13 cellular contexts compared by ENCODE assay signal in genomic region chr18:50051288-50051687, GRCh38.
DNase-seq lines count a peak whose midpoint lies in the region; ATAC-seq, FAIRE-seq and TF ChIP-seq lines count a peak whose summit lies in the region.
"Had no signal": no experiment of that assay in that cellular context is flagged by ENCODE, and none has a peak within 500 bp of the region (broad histone marks: within the 10 kb centered on the region; RNA-seq: fewer than 3 reads in every experiment).

No MANE protein-coding gene starts in this region.

- H3K27ac ChIP-seq in HEK293 (ENCODE audit: extremely low read depth, low read depth, low read length) (no peak overlapping the region), WERI-Rb-1 (no peak overlapping the region)
- H3K27ac ChIP-seq: upper lobe of left lung had no signal

- no peaks in the 10 kb centered on the region for H3K36me3 Mint-ChIP-seq in activated naive CD8-positive, alpha-beta T cell treated with anti-CD3 and anti-CD28 coated beads for 36 hours
- H3K36me3 Mint-ChIP-seq: naive B cell had no signal

- H3K4me1 Mint-ChIP-seq in activated naive CD8-positive, alpha-beta T cell treated with anti-CD3 and anti-CD28 coated beads for 36 hours = no peaks in the 10 kb centered on the region
- H3K4me1 Mint-ChIP-seq: naive B cell had no signal

- no peak for ATAC-seq in HG03521 (IDR thresholded peaks at IDR 0.05; ENCODE audit: unreplicated experiment)

- H3K9me3 ChIP-seq in HEK293 (ENCODE audit: control insufficient read depth, insufficient read depth, low read depth, low read length) (no peaks in the 10 kb centered on the region), WERI-Rb-1 (ENCODE audit: severe bottlenecking) (no peaks in the 10 kb centered on the region)
- H3K9me3 ChIP-seq: upper lobe of left lung had no signal

- DNase-seq in Caki2 (ENCODE audit: low read depth) = peak; percentile 3
- DNase-seq in WERI-Rb-1 = peak; percentile 45
- DNase-seq in kidney tubule cell (ENCODE audit: low spot score) = peak; percentile 29
- DNase-seq in NCI-H774 (lab: John Stamatoyannopoulos, UW) = no peak
- no peak for DNase-seq in H54 (ENCODE audit: insufficient read length, low spot score)
- no peak for DNase-seq in activated naive CD8-positive, alpha-beta T cell treated with anti-CD3 and anti-CD28 coated beads for 36 hours
- DNase-seq: naive B cell; stimulated activated CD4-positive, alpha-beta T cell treated with anti-CD3 and anti-CD28 coated beads, Interleukin-4, amount 100 ng/mL, for 4 hours; upper lobe of left lung had no signal

- H3K4me3 Mint-ChIP-seq in activated naive CD8-positive, alpha-beta T cell treated with anti-CD3 and anti-CD28 coated beads for 36 hours = no peak overlapping the region
- H3K4me3 Mint-ChIP-seq: naive B cell had no signal

- H3K27ac Mint-ChIP-seq in activated naive CD8-positive, alpha-beta T cell treated with anti-CD3 and anti-CD28 coated beads for 36 hours = no peak overlapping the region
- H3K27ac Mint-ChIP-seq: naive B cell had no signal

- no peak for FAIRE-seq in H54 (lab: Jason Lieb, UNC)
- FAIRE-seq: frontal cortex, RCC 7860 had no signal

- H3K36me3 ChIP-seq in HEK293 (ENCODE audit: control insufficient read depth in 2 of 2, insufficient read depth in 1 of 2, low read length in 2 of 2) (no peaks in the 10 kb centered on the region), WERI-Rb-1 (no peaks in the 10 kb centered on the region)
- H3K36me3 ChIP-seq: upper lobe of left lung had no signal

- TF ChIP-seq CTCF in HEK293 (tag by site-specific recombination; IDR thresholded peaks at IDR 0.05) (0 out of 2 replicates have a peak, but pooled peaks have one; percentile 40), WERI-Rb-1 (IDR thresholded peaks at IDR 0.05; ENCODE audit: low read depth, low read length) (peak; percentile 49)

- in situ Hi-C loops in Caki2 (cut with HindIII; ENCODE audit: low pct_unique_long_range_greater_than_20kb, low sequenced_read_pairs) = no loop called here

- no peaks in the 10 kb centered on the region for H3K4me1 ChIP-seq in HEK293 (ENCODE audit: control insufficient read depth, insufficient read depth, low read length)
- H3K4me1 ChIP-seq: upper lobe of left lung had no signal

- no peaks in the 10 kb centered on the region for H3K27me3 ChIP-seq in WERI-Rb-1 (ENCODE audit: insufficient read depth, low read depth, severe bottlenecking)
- H3K27me3 ChIP-seq: upper lobe of left lung had no signal

- no peak for TF ChIP-seq POLR2A in H54 (IDR thresholded peaks at IDR 0.05; ENCODE audit: low read depth, low read length)

- H3K9me3 Mint-ChIP-seq in activated naive CD8-positive, alpha-beta T cell treated with anti-CD3 and anti-CD28 coated beads for 36 hours = no peaks in the 10 kb centered on the region

- H3K27me3 Mint-ChIP-seq in activated naive CD8-positive, alpha-beta T cell treated with anti-CD3 and anti-CD28 coated beads for 36 hours = peaks cover 7% of the 10 kb centered on the region

- POLR2A ChIA-PET in HEK293 (lab: Yijun Ruan, JAX) = no interaction called here

- CTCF ChIA-PET in HEK293 (lab: Yijun Ruan, JAX) = interaction anchor here (0.6 to 2.8 kb wide), 10 partner anchors 10 to 157 kb away, joined by 3 to 20 read pairs (median 4); partner anchors contain the start of gene MYO5B

- no peak overlapping the region for H3K4me3 ChIP-seq in HEK293 (ENCODE audit: low read depth, low read length)
- H3K4me3 ChIP-seq in WERI-Rb-1 (ENCODE audit: low read depth, low read length) = no peak overlapping the region
- H3K4me3 ChIP-seq: upper lobe of left lung had no signal

TF ChIP-seq in HEK293, 187 proteins besides CTCF, POLR2A, EP300 and RAD21:
- TF ChIP-seq ZNF692 (tag by site-specific recombination; IDR thresholded peaks at IDR 0.05) (0 out of 2 replicates have a peak, but pooled peaks have one; percentile 42), ZNF654 (tag by site-specific recombination; IDR thresholded peaks at IDR 0.05; ENCODE audit: low read depth) (peak; percentile 30; the same call in 1 of the 2 replicates), ZNF530 (tag by site-specific recombination; IDR thresholded peaks at IDR 0.05; ENCODE audit: low read depth) (no peak)

Comparison
In these comparisons a context has a peak if more than half of its experiments do, and no peak if none do; other contexts are left out.
1. DNase-seq: peak in Caki2 (single experiment), WERI-Rb-1 (single experiment) and kidney tubule cell (single experiment); none in NCI-H774 (single experiment), H54 (single experiment) and activated naive CD8-positive, alpha-beta T cell treated with anti-CD3 and anti-CD28 coated beads for 36 hours (single experiment).